Comparison of ENCODE assay signal across 26 cellular contexts in the genomic region with DNA sequence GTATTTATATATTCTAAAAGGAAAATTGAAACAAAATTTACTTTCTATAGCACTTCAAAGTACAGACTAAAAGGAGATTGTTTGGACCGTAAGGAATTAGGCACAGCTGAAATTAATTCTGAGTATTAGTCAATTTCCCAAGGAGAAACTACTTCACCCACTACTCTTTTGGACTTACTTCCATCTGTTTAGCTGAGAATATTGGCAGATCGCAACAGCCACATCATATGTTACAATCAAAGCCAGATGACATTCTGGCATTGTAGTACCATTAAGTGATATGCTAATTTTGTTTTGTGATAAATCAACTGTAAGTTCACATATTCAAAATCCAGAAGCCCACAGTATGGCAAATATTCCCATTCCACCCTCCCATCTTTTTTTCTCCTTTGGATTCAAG. TPM values are rescaled to one million over a fixed set of nuclear protein-coding genes. Genes with fewer than 3 reads are reported as not detected.
"Had no signal": no experiment of that assay in that cellular context is flagged by ENCODE, and none has a peak within 500 bp of the region (broad histone marks: within the 10 kb centered on the region; RNA-seq: fewer than 3 reads in every experiment).

No MANE protein-coding gene starts in this region.

- H3K9me3 ChIP-seq: heart left ventricle, neutrophil, ovary, prostate gland, stomach, thyroid gland, upper lobe of left lung, vagina had no signal

- H3K27ac ChIP-seq: foreskin keratinocyte, heart left ventricle, neutrophil, ovary, prostate gland, stomach, thyroid gland, upper lobe of left lung, vagina had no signal

- DNase-seq: activated CD4-positive, alpha-beta T cell treated with anti-CD3 and anti-CD28 coated beads, Interleukin-2, amount 10 ng/mL, durations not matched to agents 7 days and 5 days; activated CD4-positive, CD25-positive, alpha-beta regulatory T cell treated with anti-CD3 and anti-CD28 coated beads, Interleukin-2, amount 50 U/mL, for 72 hours; activated CD8-positive, alpha-beta T cell treated with anti-CD3 and anti-CD28 coated beads for 36 hours; activated gamma-delta T cell treated with Interleukin-2 at 50 U/mL for 16 hours; activated naive CD4-positive, alpha-beta T cell treated with anti-CD3 and anti-CD28 coated beads, Interleukin-2, amount 50 U/mL, for 16 hours; activated T-cell treated with anti-CD3 and anti-CD28 coated beads, Interleukin-2, amount 50 U/mL, for 4 hours; amygdala; caudate nucleus; endodermal cell; foreskin keratinocyte; heart left ventricle; naive B cell; nephron progenitor cell; ovary; stimulated activated CD4-positive, alpha-beta T cell treated with anti-CD3 and anti-CD28 coated beads, Interleukin-2, amount 100 ng/mL, for 24 hours; stimulated activated naive B cell treated with anti-CD40 and anti-IgM and Interleukin-4, amounts not matched to agents 10 μg/mL and 1 μg/mL and 100 μg/mL, for 72 hours; stomach; T1000; thyroid gland; upper lobe of left lung had no signal

- H3K36me3 ChIP-seq: ovary, prostate gland, thyroid gland, vagina had no signal

- H3K4me3 ChIP-seq: heart left ventricle, ovary, prostate gland, smooth muscle cell, stomach, thyroid gland, upper lobe of left lung, vagina had no signal

- ATAC-seq: activated CD8-positive, alpha-beta T cell treated with anti-CD3 and anti-CD28 coated beads for 36 hours; activated T-cell treated with anti-CD3 and anti-CD28 coated beads, Interleukin-2, amount 50 U/mL, for 4 hours; activated T-helper 17 cell treated with anti-CD3 and anti-CD28 coated beads, Interleukin-2, amount 50 U/mL, for 72 hours; esophagus mucosa; foreskin keratinocyte; heart left ventricle; stimulated activated naive B cell treated with anti-CD40 and anti-IgM and Interleukin-4, amounts not matched to agents 10 μg/mL and 1 μg/mL and 100 μg/mL, for 72 hours had no signal

- H3K4me1 ChIP-seq: foreskin keratinocyte, heart left ventricle, prostate gland, stomach, thyroid gland, upper lobe of left lung, vagina had no signal

- H3K27me3 ChIP-seq: foreskin keratinocyte, heart left ventricle, neutrophil, ovary, stomach, thyroid gland, upper lobe of left lung, vagina had no signal

- H3K4me2 ChIP-seq: smooth muscle cell had no signal

RNA-seq across cellular contexts. Expression of gene ANKS1B, which starts 47.1 kb away (rescaled TPM):
- polyA plus RNA-seq: foreskin keratinocyte had no signal
